In genomic region chr6:149953390-149953789, GRCh38 we compare ENCODE assay signal across 5 cellular contexts. TPM values are rescaled to one million over a fixed set of nuclear protein-coding genes. Genes with fewer than 3 reads are reported as not detected.
"Had no signal": no experiment of that assay in that cellular context is flagged by ENCODE, and none has a peak within 500 bp of the region (broad histone marks: within the 10 kb centered on the region; RNA-seq: fewer than 3 reads in every experiment).

No MANE protein-coding gene starts in this region.

RNA-seq across cellular contexts. Expression of gene ULBP1, which starts 10.4 kb away (rescaled TPM):
- total RNA-seq: SK-MEL-5 had no signal

RNA-seq across cellular contexts. Expression of gene ULBP2, which starts 11.6 kb away (rescaled TPM):
- total RNA-seq: activated T-helper 17 cell treated with anti-CD3 and anti-CD28 coated beads, Interleukin-2, amount 50 U/mL, for 72 hours had no signal

RNA-seq across cellular contexts. Expression of gene RAET1G, which starts 30.5 kb away (rescaled TPM):
- total RNA-seq: activated CD8-positive, alpha-beta T cell treated with anti-CD3 and anti-CD28 coated beads, Interleukin-2, amount 10 ng/mL, durations not matched to agents 7 days and 5 days; activated naive CD8-positive, alpha-beta T cell treated with anti-CD3 and anti-CD28 coated beads for 36 hours; activated T-helper 17 cell treated with anti-CD3 and anti-CD28 coated beads, Interleukin-2, amount 50 U/mL, for 72 hours; SK-MEL-5 had no signal

RNA-seq across cellular contexts. Expression of gene RAET1E, which starts 55.5 kb away (rescaled TPM):
- total RNA-seq: activated CD8-positive, alpha-beta T cell treated with anti-CD3 and anti-CD28 coated beads, Interleukin-2, amount 10 ng/mL, durations not matched to agents 7 days and 5 days; activated naive CD8-positive, alpha-beta T cell treated with anti-CD3 and anti-CD28 coated beads for 36 hours; cardiac septum; SK-MEL-5 had no signal
